Comparison of ENCODE assay signal across 1 cellular context in the genomic region with DNA sequence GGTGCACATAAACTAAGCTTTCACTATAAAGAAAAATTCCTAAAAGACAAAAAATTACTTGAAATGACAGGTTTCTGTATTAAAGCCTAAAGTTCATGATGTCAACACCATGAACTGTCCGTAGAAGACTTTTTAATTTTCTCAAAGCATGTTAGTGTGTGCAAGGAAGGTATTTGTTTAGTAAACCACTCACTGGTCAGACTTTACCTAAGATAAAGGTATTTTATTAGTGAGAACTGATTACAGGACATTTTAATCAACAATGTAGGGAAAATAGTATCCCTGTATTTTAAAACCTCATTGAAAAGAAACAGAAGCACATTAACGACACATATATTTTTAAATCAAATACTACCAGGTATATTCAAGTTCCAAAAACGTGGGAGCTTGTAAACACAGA.
TF ChIP-seq lines count a peak whose summit lies in the region.

No MANE protein-coding gene starts in this region.

TF ChIP-seq in GM23338, 12 proteins besides CTCF, POLR2A, EP300 and RAD21 (continued from another document):
- TF ChIP-seq, protein P1, sequence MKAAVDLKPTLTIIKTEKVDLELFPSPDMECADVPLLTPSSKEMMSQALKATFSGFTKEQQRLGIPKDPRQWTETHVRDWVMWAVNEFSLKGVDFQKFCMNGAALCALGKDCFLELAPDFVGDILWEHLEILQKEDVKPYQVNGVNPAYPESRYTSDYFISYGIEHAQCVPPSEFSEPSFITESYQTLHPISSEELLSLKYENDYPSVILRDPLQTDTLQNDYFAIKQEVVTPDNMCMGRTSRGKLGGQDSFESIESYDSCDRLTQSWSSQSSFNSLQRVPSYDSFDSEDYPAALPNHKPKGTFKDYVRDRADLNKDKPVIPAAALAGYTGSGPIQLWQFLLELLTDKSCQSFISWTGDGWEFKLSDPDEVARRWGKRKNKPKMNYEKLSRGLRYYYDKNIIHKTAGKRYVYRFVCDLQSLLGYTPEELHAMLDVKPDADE (IDR thresholded peaks at IDR 0.05): no peak
- TF ChIP-seq CREB1 (CRISPR knock-in tag; IDR thresholded peaks at IDR 0.05; ENCODE audit: low read depth): no peak
